Comparison of ENCODE assay signal across 26 cellular contexts in the genomic region with DNA sequence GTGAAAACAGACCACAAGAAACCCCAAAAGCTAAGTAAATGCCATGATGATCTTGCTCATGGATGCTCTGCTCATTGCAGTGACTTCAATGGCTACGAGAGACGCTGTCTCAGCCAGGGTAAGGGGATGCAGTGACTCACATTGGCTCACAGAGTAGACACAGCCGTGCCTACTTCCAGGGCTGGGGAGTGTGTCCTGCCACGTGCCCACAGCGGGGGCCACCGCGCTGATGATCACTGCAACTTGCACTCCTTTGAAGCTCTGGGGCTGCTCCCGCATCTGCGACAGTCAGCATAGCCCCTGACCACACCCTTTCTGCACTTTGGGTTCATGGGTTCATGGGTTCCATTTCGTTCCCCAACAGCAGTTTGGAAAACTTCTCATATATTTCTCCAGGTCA.
"Had no signal": no experiment of that assay in that cellular context is flagged by ENCODE, and none has a peak within 500 bp of the region (broad histone marks: within the 10 kb centered on the region; RNA-seq: fewer than 3 reads in every experiment).

No MANE protein-coding gene starts in this region.

- H3K27ac Mint-ChIP-seq: activated CD4-positive, alpha-beta T cell treated with anti-CD3 and anti-CD28 coated beads for 36 hours; activated CD4-positive, alpha-beta T cell treated with anti-CD3 and anti-CD28 coated beads, Interleukin-2, amount 10 ng/mL, durations not matched to agents 7 days and 5 days; activated CD8-positive, alpha-beta T cell treated with anti-CD3 and anti-CD28 coated beads, Interleukin-2, amount 10 ng/mL, durations not matched to agents 7 days and 5 days; activated naive CD8-positive, alpha-beta T cell treated with anti-CD3 and anti-CD28 coated beads, Interleukin-2, amount 10 ng/mL, durations not matched to agents 7 days and 5 days; activated T-cell treated with anti-CD3 and anti-CD28 coated beads, Interleukin-2, amount 50 U/mL, for 24 hours; activated T-helper 2 cell treated with anti-CD3 and anti-CD28 coated beads, Interferon-gamma antibody, Interleukin-2, Interleukin-4, amounts not matched to agents 10 μg/mL and 5 μg/mL and 100 μg/mL, durations not matched to agents 14 hours and 24 hours and 36 hours; T-helper 2 cell treated with Interferon-gamma antibody and Interleukin-4, amounts not matched to agents 5 μg/mL and 100 μg/mL, for 36 hours had no signal

- H3K9me3 ChIP-seq: ascending aorta had no signal

- H3K4me1 ChIP-seq: ascending aorta had no signal

- H3K27ac ChIP-seq: ascending aorta, cardiac muscle cell, PC-9, RWPE1 had no signal

- DNase-seq: activated CD4-positive, alpha-beta T cell treated with anti-CD3 and anti-CD28 coated beads for 36 hours; activated CD4-positive, alpha-beta T cell treated with anti-CD3 and anti-CD28 coated beads, Interleukin-2, amount 10 ng/mL, durations not matched to agents 7 days and 5 days; activated CD4-positive, alpha-beta T cell treated with anti-CD3 and anti-CD28 coated beads, Interleukin-2, amount 50 U/mL, for 48 hours; activated CD8-positive, alpha-beta T cell treated with anti-CD3 and anti-CD28 coated beads, Interleukin-2, amount 10 ng/mL, durations not matched to agents 7 days and 5 days; activated gamma-delta T cell; activated naive CD4-positive, alpha-beta T cell treated with Interleukin-2 at 50 U/mL for 16 hours; activated naive CD8-positive, alpha-beta T cell treated with anti-CD3 and anti-CD28 coated beads, Interleukin-2, amount 10 ng/mL, durations not matched to agents 7 days and 5 days; activated T-cell treated with anti-CD3 and anti-CD28 coated beads, Interleukin-2, amount 50 U/mL, for 24 hours; amygdala; Kasumi-1; KG1; MM.1S; NCI-H1092; NCI-H1436 treated with DMSO at 0.1 percent for 48 hours; NCI-H1694 treated with DMSO at 0.1 percent for 48 hours; NCI-H2029; NCI-H345; NCI-H524 treated with DMSO at 0.1 percent for 48 hours; PC-9; SIG-M5 had no signal

- H3K4me1 Mint-ChIP-seq: activated CD4-positive, alpha-beta T cell treated with anti-CD3 and anti-CD28 coated beads for 36 hours; activated CD4-positive, alpha-beta T cell treated with anti-CD3 and anti-CD28 coated beads, Interleukin-2, amount 10 ng/mL, durations not matched to agents 7 days and 5 days; activated naive CD4-positive, alpha-beta T cell treated with anti-CD3 and anti-CD28 coated beads, Interleukin-2, amount 50 U/mL, for 24 hours; activated naive CD8-positive, alpha-beta T cell treated with anti-CD3 and anti-CD28 coated beads, Interleukin-2, amount 10 ng/mL, durations not matched to agents 7 days and 5 days had no signal

- H3K36me3 Mint-ChIP-seq: activated naive CD4-positive, alpha-beta T cell treated with anti-CD3 and anti-CD28 coated beads, Interleukin-2, amount 50 U/mL, for 24 hours; activated naive CD8-positive, alpha-beta T cell treated with anti-CD3 and anti-CD28 coated beads, Interleukin-2, amount 10 ng/mL, durations not matched to agents 7 days and 5 days had no signal

- H3K4me2 ChIP-seq: PC-9 had no signal

- H3K4me3 ChIP-seq: ascending aorta, cardiac muscle cell, PC-9 had no signal

- H3K9me3 Mint-ChIP-seq: activated CD4-positive, alpha-beta T cell treated with anti-CD3 and anti-CD28 coated beads, Interleukin-2, amount 10 ng/mL, durations not matched to agents 7 days and 5 days; activated naive CD4-positive, alpha-beta T cell treated with anti-CD3 and anti-CD28 coated beads, Interleukin-2, amount 50 U/mL, for 24 hours; activated naive CD8-positive, alpha-beta T cell treated with anti-CD3 and anti-CD28 coated beads, Interleukin-2, amount 10 ng/mL, durations not matched to agents 7 days and 5 days; activated T-cell treated with anti-CD3 and anti-CD28 coated beads, Interleukin-2, amount 50 U/mL, for 24 hours; activated T-helper 2 cell treated with anti-CD3 and anti-CD28 coated beads, Interferon-gamma antibody, Interleukin-2, Interleukin-4, amounts not matched to agents 10 μg/mL and 5 μg/mL and 100 μg/mL, durations not matched to agents 14 hours and 24 hours and 36 hours; T-helper 2 cell treated with Interferon-gamma antibody and Interleukin-4, amounts not matched to agents 5 μg/mL and 100 μg/mL, for 36 hours had no signal

- H3K27me3 ChIP-seq: ascending aorta had no signal

- H3K36me3 ChIP-seq: ascending aorta, cardiac muscle cell had no signal

- H3K4me3 Mint-ChIP-seq: activated CD4-positive, alpha-beta T cell treated with anti-CD3 and anti-CD28 coated beads for 36 hours; activated CD4-positive, alpha-beta T cell treated with anti-CD3 and anti-CD28 coated beads, Interleukin-2, amount 10 ng/mL, durations not matched to agents 7 days and 5 days; activated CD8-positive, alpha-beta T cell treated with anti-CD3 and anti-CD28 coated beads, Interleukin-2, amount 10 ng/mL, durations not matched to agents 7 days and 5 days; activated naive CD4-positive, alpha-beta T cell treated with anti-CD3 and anti-CD28 coated beads, Interleukin-2, amount 50 U/mL, for 24 hours; activated naive CD8-positive, alpha-beta T cell treated with anti-CD3 and anti-CD28 coated beads, Interleukin-2, amount 10 ng/mL, durations not matched to agents 7 days and 5 days; activated T-cell treated with anti-CD3 and anti-CD28 coated beads, Interleukin-2, amount 50 U/mL, for 24 hours; T-helper 2 cell treated with Interferon-gamma antibody and Interleukin-4, amounts not matched to agents 5 μg/mL and 100 μg/mL, for 36 hours had no signal
